Comparison of ENCODE assay signal across 13 cellular contexts in the genomic region with DNA sequence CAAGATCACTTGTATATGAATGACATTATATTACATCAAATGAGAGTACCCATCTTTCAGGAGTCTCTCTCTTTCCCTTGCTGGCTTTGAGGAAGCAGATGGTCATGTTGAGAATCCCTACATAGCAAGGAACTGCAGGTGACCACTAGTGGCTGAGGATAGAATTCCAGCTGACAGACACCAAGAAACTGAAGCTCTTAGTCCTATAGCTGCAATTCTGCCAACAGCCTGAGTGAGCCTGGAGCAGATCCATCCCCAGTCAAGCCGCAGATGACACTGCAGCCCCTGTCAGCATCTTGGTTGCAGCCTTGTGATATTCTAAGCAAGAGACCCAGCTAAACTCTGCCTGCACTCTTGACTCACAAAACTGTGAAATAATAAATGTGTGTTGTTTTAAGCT.
DNase-seq lines count a peak whose midpoint lies in the region; ATAC-seq and TF ChIP-seq lines count a peak whose summit lies in the region.
"Had no signal": no experiment of that assay in that cellular context is flagged by ENCODE, and none has a peak within 500 bp of the region (broad histone marks: within the 10 kb centered on the region; RNA-seq: fewer than 3 reads in every experiment).

No MANE protein-coding gene starts in this region.

- ATAC-seq in DND-41 (ENCODE audit: insufficient read depth, low read depth) (no peak), HG03354 (IDR thresholded peaks at IDR 0.05; ENCODE audit: poor library complexity, severe bottlenecking, unreplicated experiment) (peak; percentile 56), heart left ventricle (no peak)
- ATAC-seq: activated T-cell treated with anti-CD3 and anti-CD28 coated beads, Interleukin-2, amount 50 U/mL, for 4 hours; natural killer cell treated with Interleukin-12 subunit alpha and Interleukin-12 subunit beta and Interleukin-15 and Interleukin-18, amount 100 ng/mL, for 72 hours had no signal

- H3K9ac ChIP-seq in DND-41 (ENCODE audit: low read depth, low read length) = no peak overlapping the region

- DNase-seq in DND-41 (no peak), SHP77 treated with DMSO at 0.1 percent for 48 hours (lab: John Stamatoyannopoulos, UW) (peak; percentile 26), iris pigment epithelial cell (ENCODE audit: low read depth) (peak; percentile 5), cerebellum (ENCODE audit: low spot score) (no peak), heart left ventricle (no peak), T1000 (lab: John Stamatoyannopoulos, UW) (no peak), COLO668 (lab: John Stamatoyannopoulos, UW; ENCODE audit: unreplicated experiment) (no peak)
- DNase-seq: activated T-cell treated with anti-CD3 and anti-CD28 coated beads, Interleukin-2, amount 50 U/mL, for 4 hours; DMS79; NCI-H1092; PC-9 had no signal

- H3K27ac ChIP-seq in DND-41 (ENCODE audit: low read length) = no peak overlapping the region
- H3K27ac ChIP-seq in heart left ventricle = no peak overlapping the region
- H3K27ac ChIP-seq: PC-9 had no signal

- H3K4me3 ChIP-seq in DND-41 (ENCODE audit: low read depth in 1 of 2, low read length in 2 of 2) (no peak overlapping the region), heart left ventricle (no peak overlapping the region)
- H3K4me3 ChIP-seq: PC-9 had no signal

- no peak for TF ChIP-seq POLR2A in heart left ventricle (IDR thresholded peaks at IDR 0.05)

- H3K4me1 ChIP-seq in DND-41 (ENCODE audit: insufficient read depth, low read length) = no peaks in the 10 kb centered on the region; the same call in 1 of the 2 replicates
- peaks cover 0 to 15% (median 0%) of the 10 kb centered on the region in 12 donors for H3K4me1 ChIP-seq in heart left ventricle

- H3K4me2 ChIP-seq in DND-41 (ENCODE audit: insufficient read depth, low read length) = no peak overlapping the region
- H3K4me2 ChIP-seq: PC-9 had no signal

- 94 to 100% (median 97%) methylated on average over 1 of the region's 1 CpG for WGBS in heart left ventricle, 4 donors

- H3K79me2 ChIP-seq in DND-41 (ENCODE audit: insufficient read depth, low read length) = no peaks in the 10 kb centered on the region

- intact Hi-C loops in heart left ventricle (cut with DNase I) = no loop called here

- no peak overlapping the region for H2AFZ ChIP-seq in DND-41 (ENCODE audit: low read depth, low read length)
- H2AFZ ChIP-seq: PC-9 had no signal

- H3K27me3 ChIP-seq in DND-41 (ENCODE audit: insufficient read depth, low read length, poor library complexity) (no peaks in the 10 kb centered on the region), heart left ventricle (no peaks in the 10 kb centered on the region)

- no peaks in the 10 kb centered on the region for H3K36me3 ChIP-seq in DND-41 (ENCODE audit: insufficient read depth, low read length)
- no peaks in the 10 kb centered on the region for H3K36me3 ChIP-seq in heart left ventricle

- H3K9me3 ChIP-seq in DND-41 (ENCODE audit: insufficient read depth, low read length, severe bottlenecking) (no peaks in the 10 kb centered on the region), heart left ventricle (peaks cover 0 to 8% (median 0%) of the 10 kb centered on the region in 12 donors)

- H4K20me1 ChIP-seq in DND-41 (ENCODE audit: insufficient read depth, low read length) = no peaks in the 10 kb centered on the region

- TF ChIP-seq CTCF in DND-41 (IDR thresholded peaks at IDR 0.05; ENCODE audit: borderline replicate concordance, extremely low read depth, low read length, poor library complexity, severe bottlenecking) (peak; percentile 23), heart left ventricle (IDR thresholded peaks at IDR 0.05) (no peak)

Comparison
In these comparisons a context has a peak if more than half of its experiments do, and no peak if none do; other contexts are left out.
1. DNase-seq: peak in SHP77 treated with DMSO at 0.1 percent for 48 hours (single experiment) and iris pigment epithelial cell (single experiment); none in DND-41 (single experiment), cerebellum (single experiment), heart left ventricle (0 of 5), T1000 (single experiment) and COLO668 (single experiment).